ENCODE assay signal across 13 cellular contexts in the genomic region with DNA sequence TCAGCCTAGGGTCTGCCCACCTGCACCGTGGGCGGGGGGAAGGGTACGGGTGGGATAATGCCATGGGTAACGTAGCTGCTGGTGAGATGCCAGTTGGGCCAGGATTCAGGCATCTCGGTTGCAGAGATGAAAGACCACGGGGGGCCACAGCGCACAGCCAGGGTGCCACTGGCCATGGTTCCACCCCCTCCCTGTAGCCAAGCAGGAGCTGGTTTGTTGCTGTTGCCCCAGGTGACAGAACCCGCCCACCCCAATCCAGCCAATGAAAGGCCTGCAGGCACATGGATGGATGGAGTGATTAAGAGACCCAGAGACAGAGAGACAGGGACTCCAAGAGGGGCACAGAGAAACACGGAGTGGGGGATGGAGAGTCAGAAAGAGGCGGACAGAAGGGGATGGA. TPM values are rescaled to one million over a fixed set of nuclear protein-coding genes. Genes with fewer than 3 reads are reported as not detected.
A peak's percentile ranks its signal among the peaks of the same experiment; 100 is the strongest.
DNase-seq lines count a peak whose midpoint lies in the region; ATAC-seq, FAIRE-seq and TF ChIP-seq lines count a peak whose summit lies in the region.
"Had no signal": no experiment of that assay in that cellular context is flagged by ENCODE, and none has a peak within 500 bp of the region (broad histone marks: within the 10 kb centered on the region; RNA-seq: fewer than 3 reads in every experiment).

No MANE protein-coding gene starts in this region.

- H3K27me3 ChIP-seq in IMR-90 (ENCODE audit: control insufficient read depth, insufficient read depth, low read length) = peaks cover 9% of the 10 kb centered on the region; the same call in 1 of the 2 replicates
- peaks cover 10 to 48% (median 44%) of the 10 kb centered on the region in 4 experiments for H3K27me3 ChIP-seq in H1 (replicated peaks in 1 of 4; ENCODE audit: control insufficient read depth in 3 of 4, extremely low read depth in 1 of 4, insufficient read depth in 3 of 4, low read length in 3 of 4)

- H3K9me1 ChIP-seq in IMR-90 (ENCODE audit: insufficient read depth, low read length) = no peaks in the 10 kb centered on the region

- H2BK20ac ChIP-seq in IMR-90 (ENCODE audit: low read depth, low read length) (no peak overlapping the region), H1 (ENCODE audit: low read length) (no peak overlapping the region)

- TF ChIP-seq CTCF in IMR-90 (conservative IDR thresholded peaks at IDR 0.05; ENCODE audit: low read depth, low read length) (no peak), H1 (IDR thresholded peaks at IDR 0.05; ENCODE audit: control extremely low read depth in 1 of 3, insufficient read depth in 1 of 3, low read depth in 1 of 3, low read length in 3 of 3) (no peak)

- dilution Hi-C loops in IMR-90 (cut with HindIII; ENCODE audit: low sequenced_read_pairs, unreplicated experiment) = no loop called here

- H3K56ac ChIP-seq in IMR-90 (ENCODE audit: extremely low read depth, insufficient read depth, low read length) (no peak overlapping the region), H1 (replicated peaks; ENCODE audit: insufficient read length, low read depth, low read length) (no peak overlapping the region)

- H3K23me2 ChIP-seq in H1 (ENCODE audit: low read depth, low read length) = peaks cover 6% of the 10 kb centered on the region; the same call in 1 of the 2 replicates

- H3K9me3 ChIP-seq in IMR-90 (ENCODE audit: control insufficient read depth, insufficient read depth, low read length) (no peaks in the 10 kb centered on the region), H1 (ENCODE audit: insufficient read depth in 2 of 2, low read depth in 1 of 2, low read length in 1 of 2) (no peaks in the 10 kb centered on the region)

- H2BK5ac ChIP-seq in IMR-90 (ENCODE audit: low read depth, low read length, poor library complexity, severe bottlenecking) (no peak overlapping the region), H1 (ENCODE audit: low read depth, low read length) (no peak overlapping the region)

- H4K20me1 ChIP-seq in IMR-90 (ENCODE audit: insufficient read depth, low read length) (no peaks in the 10 kb centered on the region), H1 (replicated peaks in 1 of 2; ENCODE audit: control insufficient read depth in 1 of 2, insufficient read depth in 2 of 2, low read length in 2 of 2) (peaks cover 0 to 2% of the 10 kb centered on the region in 2 experiments)

- no peak overlapping the region for H4K8ac ChIP-seq in IMR-90 (ENCODE audit: low read depth in 2 of 2, low read length in 2 of 2)
- no peak overlapping the region; the same call in 1 of the 2 replicates for H4K8ac ChIP-seq in H1 (ENCODE audit: extremely low read depth, insufficient read depth, low read length)

- H4K91ac ChIP-seq in IMR-90 (ENCODE audit: insufficient read depth, low read depth, low read length) (no peak overlapping the region), H1 (replicated peaks; ENCODE audit: insufficient read length, low read length) (no peak overlapping the region)

- peaks cover 0 to 5% of the 10 kb centered on the region in 2 experiments; a peak in 3 of 4 replicates for H3K79me1 ChIP-seq in IMR-90 (ENCODE audit: low read depth in 1 of 2, low read length in 2 of 2)
- no peaks in the 10 kb centered on the region for H3K79me1 ChIP-seq in H1 (ENCODE audit: low read depth, low read length)

- no peak for TF ChIP-seq RAD21 in IMR-90 (IDR thresholded peaks at IDR 0.05; ENCODE audit: low read length)
- TF ChIP-seq RAD21 in H1 (IDR thresholded peaks at IDR 0.05 in 1 of 2, conservative IDR thresholded peaks at IDR 0.05 in 1 of 2; ENCODE audit: low read depth in 2 of 2, low read length in 2 of 2) = no peak

- no peak overlapping the region for H2AFZ ChIP-seq in IMR-90 (replicated peaks; ENCODE audit: low read length, poor library complexity)
- H2AFZ ChIP-seq in H1 (ENCODE audit: low read length) = no peak overlapping the region

- H2BK15ac ChIP-seq in IMR-90 (ENCODE audit: low read depth, low read length) (no peak overlapping the region), H1 (ENCODE audit: low read length) (no peak overlapping the region)

- TF ChIP-seq EP300 in H1 (IDR thresholded peaks at IDR 0.05; ENCODE audit: borderline replicate concordance in 1 of 2, low read depth in 2 of 2, low read length in 2 of 2) = no peak

- TF ChIP-seq POLR2A in IMR-90 (IDR thresholded peaks at IDR 0.05; ENCODE audit: low read depth, low read length) (no peak), H1 (IDR thresholded peaks at IDR 0.05; ENCODE audit: control extremely low read depth in 1 of 2, low read depth in 2 of 2, low read length in 2 of 2) (no peak)

- H2AK9ac ChIP-seq in IMR-90 (replicated peaks; ENCODE audit: low read depth, low read length, poor library complexity) = peak overlapping the region; percentile 55

- no peaks in the 10 kb centered on the region for H3K79me2 ChIP-seq in H1 (ENCODE audit: control insufficient read depth in 1 of 2, insufficient read depth in 2 of 2, low read length in 2 of 2)
- H3K79me2 ChIP-seq: parathyroid adenoma had no signal

- H3K27ac ChIP-seq in IMR-90 (ENCODE audit: insufficient read depth, low read length) (no peak overlapping the region), H1 (ENCODE audit: low read depth, low read length) (no peak overlapping the region)
- H3K27ac ChIP-seq: parathyroid adenoma had no signal

- no peak for ATAC-seq in IMR-90 (ENCODE audit: low read depth)
- ATAC-seq in HG03139 (IDR thresholded peaks at IDR 0.05; ENCODE audit: unreplicated experiment) = no peak

- H3K18ac ChIP-seq in IMR-90 (ENCODE audit: low read depth, low read length) = no peak overlapping the region
- H3K18ac ChIP-seq in H1 (ENCODE audit: extremely low read depth, low read length) = no peak overlapping the region

- H3K9ac ChIP-seq in IMR-90 (ENCODE audit: low read depth, low read length) (no peak overlapping the region), H1 (replicated peaks in 1 of 4; ENCODE audit: extremely low read depth in 1 of 4, low read depth in 3 of 4, low read length in 3 of 4) (no peak overlapping the region)
- H3K9ac ChIP-seq: parathyroid adenoma had no signal

- 5% methylated on average over 2 of the region's 10 CpGs; no CpG with 5 or more reads in 1 of the 2 experiments for WGBS in IMR-90 (ENCODE audit: extremely low coverage in 2 of 2, insufficient read length in 1 of 2), 2 experiments
- 70% methylated on average over 9 of the region's 10 CpGs; no CpG with 5 or more reads in 1 of the 2 experiments for WGBS in H1 (ENCODE audit: extremely low coverage in 1 of 2, insufficient coverage in 1 of 2, insufficient read length in 1 of 2, insufficient replicate concordance in 2 of 2, low coverage in 1 of 2, low lambda C conversion rate in 2 of 2, missing lambda C conversion rate in 1 of 2), 2 experiments

- CTCF ChIA-PET in IMR-90 (lab: Yijun Ruan, JAX) (no interaction called here), H1 (lab: Charles Lee; ENCODE audit: partially characterized antibody) (interaction anchor here (1.3 to 3.5 kb wide), 6 partner anchors 11 to 152 kb away, joined by 3 to 25 read pairs (median 4); no protein-coding TSS in a partner anchor)

- H4K5ac ChIP-seq in IMR-90 (ENCODE audit: low read depth, low read length) (no peak overlapping the region), H1 (ENCODE audit: insufficient read length, low read depth, low read length) (no peak overlapping the region)

- intact Hi-C loops in IMR-90 (cut with micrococcal nuclease) = loop anchor here (5.0 kb wide), 1 partner anchor 66 kb away; a partner anchor contains a TSS

- H2BK12ac ChIP-seq in H1 (ENCODE audit: low read depth, low read length) = no peak overlapping the region

- peak; percentile 60 to 64 for DNase-seq in activated T-cell treated with anti-CD3 and anti-CD28 coated beads, Interleukin-2, amount 50 U/mL, for 48 hours
- DNase-seq in activated T-cell treated with anti-CD3 and anti-CD28 coated beads for 4 hours (no peak), IMR-90 (peak; percentile 25), H1 (ENCODE audit: low read depth in 1 of 2, low spot score in 2 of 2) (no peak), NCI-H446 (lab: John Stamatoyannopoulos, UW) (no peak), KBM-7 (no peak)
- DNase-seq in stimulated activated CD4-positive, alpha-beta T cell treated with anti-CD3 and anti-CD28 coated beads, Interleukin-4, amount 100 ng/mL, for 1 hour = peak; percentile 39
- DNase-seq: CD4-positive, CD25-positive, alpha-beta regulatory T cell; kidney glomerular epithelial cell had no signal

- H3K36me3 ChIP-seq in IMR-90 (ENCODE audit: control insufficient read depth, insufficient read depth, low read length) (no peaks in the 10 kb centered on the region), H1 (ENCODE audit: control insufficient read depth in 2 of 4, insufficient read depth in 4 of 4, low read length in 3 of 4) (no peaks in the 10 kb centered on the region)

- H3K4me2 ChIP-seq in IMR-90 (ENCODE audit: low read depth, low read length) (no peak overlapping the region), H1 (ENCODE audit: insufficient read depth in 1 of 2, low read depth in 2 of 2, low read length in 2 of 2) (peak overlapping the region in 1 of 2 experiments; percentile 80; a peak in 1 of 4 replicates)

- H3K4me3 ChIP-seq in IMR-90 (ENCODE audit: insufficient read depth, low read depth, low read length) (no peak overlapping the region), H1 (ENCODE audit: extremely low read depth in 1 of 4, insufficient read depth in 2 of 4, low read depth in 3 of 4, low read length in 4 of 4) (no peak overlapping the region)

- H2AK5ac ChIP-seq in IMR-90 (ENCODE audit: low read depth, low read length) (no peak overlapping the region), H1 (ENCODE audit: low read depth, low read length) (no peak overlapping the region)

- no peak for FAIRE-seq in H1 (lab: Jason Lieb, UNC)
- FAIRE-seq: endothelial cell of umbilical vein, TTC549 had no signal

- in situ Hi-C loops in IMR-90 (cut with MboI; ENCODE audit: low sequenced_read_pairs) = no loop called here
- in situ Hi-C loops in KBM-7 (cut with MboI; ENCODE audit: low pct_unique_long_range_greater_than_20kb, low sequenced_read_pairs) = no loop called here

- no TSS peak for BruUV-seq in IMR-90 (replicated peaks; lab: Mats Ljungman, UMichigan)

- H2BK120ac ChIP-seq in IMR-90 (ENCODE audit: low read depth, low read length) (no peak overlapping the region), H1 (replicated peaks; ENCODE audit: low read depth, low read length) (no peak overlapping the region)

- no peak overlapping the region for H3K4ac ChIP-seq in IMR-90 (ENCODE audit: low read depth, low read length)
- no peak overlapping the region for H3K4ac ChIP-seq in H1 (replicated peaks; ENCODE audit: insufficient read length, low read depth, low read length)

- peaks cover 2% of the 10 kb centered on the region; the same call in 1 of the 2 replicates for H3K4me1 ChIP-seq in IMR-90 (ENCODE audit: control insufficient read depth, insufficient read depth, low read length)
- peaks cover 0 to 11% (median 10%) of the 10 kb centered on the region in 4 experiments; a peak in 6 of 7 replicates for H3K4me1 ChIP-seq in H1 (replicated peaks in 1 of 4; ENCODE audit: control insufficient read depth in 3 of 4, insufficient read depth in 4 of 4, low read length in 3 of 4)

- POLR2A ChIA-PET in IMR-90 (lab: Charles Lee; ENCODE audit: unreplicated experiment) = no interaction called here
- POLR2A ChIA-PET in H1 (lab: Charles Lee; ENCODE audit: partially characterized antibody) = interaction anchor here (1.2 to 2.1 kb wide), 2 partner anchors 15 to 30 kb away, joined by 3 to 6 read pairs; no protein-coding TSS in a partner anchor

- H3K23ac ChIP-seq in IMR-90 (ENCODE audit: low read depth, low read length) = no peak overlapping the region
- H3K23ac ChIP-seq in H1 (ENCODE audit: insufficient read length) = no peak overlapping the region

- H3K14ac ChIP-seq in IMR-90 (replicated peaks; ENCODE audit: low read depth, low read length) (no peak overlapping the region), H1 (ENCODE audit: insufficient read length) (no peak overlapping the region)

RNA-seq across cellular contexts. Expression of a gene that starts 1.0 kb away (rescaled TPM):
- not detected in 2 replicates for total RNA-seq in IMR-90 (2012; rRNA removed)
- polyA plus RNA-seq in IMR-90 (2012; rRNA removed) = 1.7 and 1.9 TPM in 2 replicates
- 0.47 and 0.86 TPM in 2 replicates for polyA plus RNA-seq in IMR-90 (2012; cell fraction: cytosol; rRNA removed)
- polyA plus RNA-seq in IMR-90 (2012; cell fraction: nucleus; rRNA removed; ENCODE audit: low replicate concordance) = 6.8 and 17.2 TPM in 2 replicates
- total RNA-seq in H1 (2021; fragmentation: NEBNext Ultra II Directional; extraction: Animal tissue kit (Norgen Biotek cat#: 25700)) = 0.52 and 1.2 TPM in 2 replicates
- polyA plus RNA-seq in H1 (2011; rRNA removed) = 2.2 and 3.8 TPM in 2 replicates
- polyA plus RNA-seq in H1 (2011; cell fraction: cytosol; rRNA removed) = 3.5 TPM
- 21.3 TPM for polyA plus RNA-seq in H1 (2011; cell fraction: nucleus; rRNA removed)
- 0.40 to 2.9 TPM (median 1.7 TPM) in 4 replicates for polyA plus RNA-seq in H1 (2012, experiment 1 of 2)
- polyA plus RNA-seq in H1 (2012, experiment 2 of 2) = 0.87 TPM
- 1.1 TPM for polyA plus RNA-seq in H1 (2013, experiment 1 of 2)
- 1.1 TPM for polyA plus RNA-seq in H1 (2013, experiment 2 of 2)
- polyA minus RNA-seq in H1 (2011; rRNA and poly(A)+ RNA removed) = 0.29 and 0.57 TPM in 2 replicates
- polyA minus RNA-seq in H1 (2011; cell fraction: cytosol; rRNA and poly(A)+ RNA removed) = not detected
- 1.3 TPM for polyA minus RNA-seq in H1 (2011; cell fraction: nucleus; rRNA and poly(A)+ RNA removed)
- total RNA-seq: CD4-positive, CD25-positive, alpha-beta regulatory T cell had no signal
- polyA plus RNA-seq: CD4-positive, CD25-positive, alpha-beta regulatory T cell had no signal

RNA-seq across cellular contexts. Expression of a gene that starts 6.0 kb away (rescaled TPM):
- total RNA-seq in IMR-90 (2012; rRNA removed) = 0.18 TPM in 1 of 2 replicates, not detected in the other
- 0.09 and 0.11 TPM in 2 replicates for polyA plus RNA-seq in IMR-90 (2012; rRNA removed)
- 0.40 and 0.54 TPM in 2 replicates for polyA plus RNA-seq in IMR-90 (2012; cell fraction: cytosol; rRNA removed)
- polyA plus RNA-seq in IMR-90 (2012; cell fraction: nucleus; rRNA removed; ENCODE audit: low replicate concordance) = 0.80 and 1.6 TPM in 2 replicates
- 2.8 and 3.1 TPM in 2 replicates for total RNA-seq in H1 (2021; fragmentation: NEBNext Ultra II Directional; extraction: Animal tissue kit (Norgen Biotek cat#: 25700))
- polyA plus RNA-seq in H1 (2011; rRNA removed) = 5.3 and 6.5 TPM in 2 replicates
- polyA plus RNA-seq in H1 (2011; cell fraction: cytosol; rRNA removed) = 5.4 TPM
- polyA plus RNA-seq in H1 (2011; cell fraction: nucleus; rRNA removed) = 13.6 TPM
- polyA plus RNA-seq in H1 (2012, experiment 1 of 2) = 0.80 to 5.3 TPM (median 4.3 TPM) in 4 replicates
- 2.3 TPM for polyA plus RNA-seq in H1 (2012, experiment 2 of 2)
- 2.7 TPM for polyA plus RNA-seq in H1 (2013, experiment 1 of 2)
- 2.7 TPM for polyA plus RNA-seq in H1 (2013, experiment 2 of 2)
- 0.59 and 0.82 TPM in 2 replicates for polyA minus RNA-seq in H1 (2011; rRNA and poly(A)+ RNA removed)
- 1.2 TPM for polyA minus RNA-seq in H1 (2011; cell fraction: cytosol; rRNA and poly(A)+ RNA removed)
- 3.4 TPM for polyA minus RNA-seq in H1 (2011; cell fraction: nucleus; rRNA and poly(A)+ RNA removed)
- total RNA-seq: CD4-positive, CD25-positive, alpha-beta regulatory T cell; endothelial cell of umbilical vein had no signal
- polyA plus RNA-seq: CD4-positive, CD25-positive, alpha-beta regulatory T cell; endothelial cell of umbilical vein had no signal

RNA-seq across cellular contexts. Expression of a gene that starts 9.7 kb away (rescaled TPM):
- not detected in 2 replicates for total RNA-seq in IMR-90 (2012; rRNA removed)
- 0.47 and 0.48 TPM in 2 replicates for polyA plus RNA-seq in IMR-90 (2012; rRNA removed)
- polyA plus RNA-seq in IMR-90 (2012; cell fraction: cytosol; rRNA removed) = 0.11 TPM in 1 of 2 replicates, not detected in the other
- 0.33 and 1.4 TPM in 2 replicates for polyA plus RNA-seq in IMR-90 (2012; cell fraction: nucleus; rRNA removed; ENCODE audit: low replicate concordance)
- 0.46 TPM in 1 of 2 replicates, not detected in the other for total RNA-seq in H1 (2021; fragmentation: NEBNext Ultra II Directional; extraction: Animal tissue kit (Norgen Biotek cat#: 25700))
- 0.09 and 0.22 TPM in 2 replicates for polyA plus RNA-seq in H1 (2011; rRNA removed)
- polyA plus RNA-seq in H1 (2011; cell fraction: cytosol; rRNA removed) = not detected
- not detected for polyA plus RNA-seq in H1 (2011; cell fraction: nucleus; rRNA removed)
- not detected in 4 replicates for polyA plus RNA-seq in H1 (2012, experiment 1 of 2)
- not detected for polyA plus RNA-seq in H1 (2012, experiment 2 of 2)
- polyA plus RNA-seq in H1 (2013, experiment 1 of 2) = not detected
- not detected for polyA plus RNA-seq in H1 (2013, experiment 2 of 2)
- not detected in 2 replicates for polyA minus RNA-seq in H1 (2011; rRNA and poly(A)+ RNA removed)
- polyA minus RNA-seq in H1 (2011; cell fraction: cytosol; rRNA and poly(A)+ RNA removed) = not detected
- not detected for polyA minus RNA-seq in H1 (2011; cell fraction: nucleus; rRNA and poly(A)+ RNA removed)
- total RNA-seq: CD4-positive, CD25-positive, alpha-beta regulatory T cell; endothelial cell of umbilical vein had no signal
- polyA plus RNA-seq: CD4-positive, CD25-positive, alpha-beta regulatory T cell; endothelial cell of umbilical vein had no signal

RNA-seq across cellular contexts. Expression of a gene that starts 13.9 kb away (rescaled TPM):
- not detected in 2 replicates for total RNA-seq in IMR-90 (2012; rRNA removed)
- polyA plus RNA-seq in IMR-90 (2012; rRNA removed) (0.02 TPM in 1 of 2 replicates, not detected in the other), H1 (2011; rRNA removed) (0.06 and 0.09 TPM in 2 replicates)
- not detected in 2 replicates for polyA plus RNA-seq in IMR-90 (2012; cell fraction: cytosol; rRNA removed)
- not detected in 2 replicates for polyA plus RNA-seq in IMR-90 (2012; cell fraction: nucleus; rRNA removed; ENCODE audit: low replicate concordance)
- total RNA-seq in H1 (2021; fragmentation: NEBNext Ultra II Directional; extraction: Animal tissue kit (Norgen Biotek cat#: 25700)) = 0.10 and 0.17 TPM in 2 replicates
- polyA plus RNA-seq in H1 (2011; cell fraction: cytosol; rRNA removed) = 0.13 TPM
- 0.10 TPM for polyA plus RNA-seq in H1 (2011; cell fraction: nucleus; rRNA removed)
- polyA plus RNA-seq in H1 (2012, experiment 1 of 2) = 0.15 to 0.23 TPM (median 0.18 TPM) in 4 replicates
- not detected for polyA plus RNA-seq in H1 (2012, experiment 2 of 2)
- 0.08 TPM for polyA plus RNA-seq in H1 (2013, experiment 1 of 2)
- polyA plus RNA-seq in H1 (2013, experiment 2 of 2) = 0.07 TPM
- 0.09 and 0.24 TPM in 2 replicates for polyA minus RNA-seq in H1 (2011; rRNA and poly(A)+ RNA removed)
- not detected for polyA minus RNA-seq in H1 (2011; cell fraction: cytosol; rRNA and poly(A)+ RNA removed)
- 0.20 TPM for polyA minus RNA-seq in H1 (2011; cell fraction: nucleus; rRNA and poly(A)+ RNA removed)
- total RNA-seq: CD4-positive, CD25-positive, alpha-beta regulatory T cell; endothelial cell of umbilical vein had no signal
- polyA plus RNA-seq: CD4-positive, CD25-positive, alpha-beta regulatory T cell; endothelial cell of umbilical vein had no signal

RNA-seq across cellular contexts. Expression of a gene that starts 14.9 kb away (rescaled TPM):
- not detected in 2 replicates for total RNA-seq in IMR-90 (2012; rRNA removed)
- not detected in 2 replicates for polyA plus RNA-seq in IMR-90 (2012; rRNA removed)
- polyA plus RNA-seq in IMR-90 (2012; cell fraction: cytosol; rRNA removed) = not detected in 2 replicates
- polyA plus RNA-seq in IMR-90 (2012; cell fraction: nucleus; rRNA removed; ENCODE audit: low replicate concordance) = 0.27 TPM in 1 of 2 replicates, not detected in the other
- 0.63 TPM in 1 of 2 replicates, not detected in the other for total RNA-seq in H1 (2021; fragmentation: NEBNext Ultra II Directional; extraction: Animal tissue kit (Norgen Biotek cat#: 25700))
- polyA plus RNA-seq in H1 (2011; rRNA removed) = 0.68 and 0.83 TPM in 2 replicates
- 0.16 TPM for polyA plus RNA-seq in H1 (2011; cell fraction: cytosol; rRNA removed)
- 0.51 TPM for polyA plus RNA-seq in H1 (2011; cell fraction: nucleus; rRNA removed)
- polyA plus RNA-seq in H1 (2012, experiment 1 of 2) = 0.25 to 0.85 TPM (median 0.29 TPM) in 3 of 4 replicates, not detected in the other
- not detected for polyA plus RNA-seq in H1 (2012, experiment 2 of 2)
- 0.14 TPM for polyA plus RNA-seq in H1 (2013, experiment 1 of 2)
- polyA plus RNA-seq in H1 (2013, experiment 2 of 2) = 0.22 TPM
- polyA minus RNA-seq in H1 (2011; rRNA and poly(A)+ RNA removed) = 0.22 TPM in 1 of 2 replicates, not detected in the other
- not detected for polyA minus RNA-seq in H1 (2011; cell fraction: cytosol; rRNA and poly(A)+ RNA removed)
- polyA minus RNA-seq in H1 (2011; cell fraction: nucleus; rRNA and poly(A)+ RNA removed) = not detected
- total RNA-seq: CD4-positive, CD25-positive, alpha-beta regulatory T cell; endothelial cell of umbilical vein had no signal
- polyA plus RNA-seq: CD4-positive, CD25-positive, alpha-beta regulatory T cell; endothelial cell of umbilical vein had no signal

Comparison
In these comparisons a context has a peak if more than half of its experiments do, and no peak if none do; other contexts are left out.
1. DNase-seq: peak in activated T-cell treated with anti-CD3 and anti-CD28 coated beads, Interleukin-2, amount 50 U/mL, for 48 hours (2 of 2), IMR-90 (single experiment) and stimulated activated CD4-positive, alpha-beta T cell treated with anti-CD3 and anti-CD28 coated beads, Interleukin-4, amount 100 ng/mL, for 1 hour (single experiment); none in activated T-cell treated with anti-CD3 and anti-CD28 coated beads for 4 hours (single experiment), H1 (0 of 2), NCI-H446 (0 of 2) and KBM-7 (single experiment).